Comparison of ENCODE assay signal across 28 cellular contexts in the genomic region with DNA sequence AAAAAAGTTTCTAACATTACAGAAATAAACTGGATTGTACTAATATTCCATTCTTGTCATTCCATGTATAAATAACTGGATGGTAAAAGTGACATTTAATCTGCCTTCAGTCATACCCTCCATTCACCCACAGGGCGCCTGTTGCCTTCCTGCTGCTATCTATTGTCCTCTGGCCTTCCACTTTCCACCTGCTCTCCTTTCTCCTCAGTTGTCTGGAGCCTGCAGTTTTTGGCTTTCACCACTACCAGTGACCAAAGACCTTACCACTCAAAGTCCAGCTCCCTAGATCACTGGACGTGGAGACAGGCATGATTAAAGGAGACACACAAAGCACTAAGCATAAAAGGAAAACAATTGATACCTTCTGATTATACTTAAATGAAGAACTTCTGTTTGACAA.
"Had no signal": no experiment of that assay in that cellular context is flagged by ENCODE, and none has a peak within 500 bp of the region (broad histone marks: within the 10 kb centered on the region; RNA-seq: fewer than 3 reads in every experiment).

No MANE protein-coding gene starts in this region.

- H3K4me1 ChIP-seq: ascending aorta, colonic mucosa, gastroesophageal sphincter, lower lobe of right lung, spleen, suprapubic skin, tibial artery had no signal

- DNase-seq: activated CD4-positive, alpha-beta memory T cell treated with anti-CD3 and anti-CD28 coated beads, Interleukin-2, amount 10 ng/mL, durations not matched to agents 7 days and 5 days; activated CD4-positive, alpha-beta T cell treated with anti-CD3 and anti-CD28 coated beads for 1 hour; activated CD4-positive, alpha-beta T cell treated with anti-CD3 and anti-CD28 coated beads, Interleukin-2, amount 10 ng/mL, durations not matched to agents 7 days and 5 days; activated CD8-positive, alpha-beta memory T cell treated with anti-CD3 and anti-CD28 coated beads, Interleukin-2, amount 50 U/mL, for 48 hours; activated gamma-delta T cell; activated naive CD4-positive, alpha-beta T cell treated with anti-CD3 and anti-CD28 coated beads, Interleukin-2, amount 10 ng/mL, durations not matched to agents 7 days and 5 days; activated naive CD8-positive, alpha-beta T cell treated with anti-CD3 and anti-CD28 coated beads, Interleukin-2, amount 10 ng/mL, durations not matched to agents 7 days and 5 days; activated T-cell treated with anti-CD3 and anti-CD28 coated beads, Interleukin-2, amount 50 U/mL, for 24 hours; cerebellar nuclear complex; colonic mucosa; effector memory CD4-positive, alpha-beta T cell; kidney glomerular epithelial cell; lower lobe of right lung; mesenchymal stem cell; natural killer cell; right cardiac atrium; spleen; stimulated activated naive CD4-positive, alpha-beta T cell; T-helper 9 cell; tibial artery had no signal

- H3K36me3 ChIP-seq: ascending aorta, cardiac muscle cell, colonic mucosa, gastroesophageal sphincter, lower lobe of right lung, spleen, suprapubic skin, tibial artery had no signal

- H3K4me2 ChIP-seq: hepatocyte had no signal

- ATAC-seq: gastroesophageal sphincter, left lobe of liver, lower lobe of right lung, natural killer cell, right cardiac atrium had no signal

- H3K27me3 ChIP-seq: ascending aorta, cardiac muscle cell, colonic mucosa, gastroesophageal sphincter, hepatocyte, spleen, suprapubic skin, tibial artery had no signal

- H3K4me3 ChIP-seq: ascending aorta, cardiac muscle cell, colonic mucosa, gastroesophageal sphincter, hepatocyte, lower lobe of right lung, spleen, suprapubic skin, tibial artery had no signal

- H3K9me3 ChIP-seq: ascending aorta, colonic mucosa, gastroesophageal sphincter, lower lobe of right lung, spleen, suprapubic skin, tibial artery had no signal

- H3K27ac ChIP-seq: ascending aorta, cardiac muscle cell, colonic mucosa, gastroesophageal sphincter, hepatocyte, lower lobe of right lung, spleen, suprapubic skin, tibial artery had no signal

- FAIRE-seq: endothelial cell of umbilical vein, TTC549 had no signal
